ENCODE assay signal across 8 cellular contexts in genomic region chr4:125314676-125315570, GRCh38. TPM values are rescaled to one million over a fixed set of nuclear protein-coding genes. Genes with fewer than 3 reads are reported as not detected.
DNase-seq lines count a peak whose midpoint lies in the region; FAIRE-seq and TF ChIP-seq lines count a peak whose summit lies in the region.

Gene FAT4, plus strand, starts transcription at chr4:125314955. Its CDS starts 1,457 bp downstream, at chr4:125316412.

- no peaks in the 10 kb centered on the region for H3F3A ChIP-seq in Loucy (ENCODE audit: low read depth)

- H3K27me3 ChIP-seq in Loucy (ENCODE audit: insufficient read depth, low read length, poor library complexity, severe bottlenecking) (no peaks in the 10 kb centered on the region), breast epithelium (peaks cover 0 to 12% of the 10 kb centered on the region in 2 donors), iPS DF 6.9 (ENCODE audit: control insufficient read depth, insufficient read depth, low read length) (peaks cover 10% of the 10 kb centered on the region; the same call in 1 of the 2 replicates)

- H3K4me3 ChIP-seq in HEK293 (ENCODE audit: low read depth, low read length) (peak within 1 kb of the TSS; percentile 81), Loucy (ENCODE audit: low read length, poor library complexity, severe bottlenecking) (peak within 1 kb of the TSS; percentile 76), breast epithelium (peak within 1 kb of the TSS; percentile 77 to 88 (median 81)), iPS DF 6.9 (ENCODE audit: low read length) (peak within 1 kb of the TSS; percentile 67)

- no peak within 1 kb of the TSS for H3K9ac ChIP-seq in Loucy (ENCODE audit: low read depth, low read length, poor library complexity, severe bottlenecking)

- no CpG with 5 or more reads among the region's 68 CpGs for WGBS in iPS DF 6.9 (ENCODE audit: insufficient coverage, insufficient read length)

- peak; percentile 71 for FAIRE-seq in GM12891 (lab: Jason Lieb, UNC)

- POLR2A ChIA-PET in HEK293 (lab: Yijun Ruan, JAX) = interaction anchor here (0.7 to 1.6 kb wide), 6 partner anchors 9 to 598 kb away, joined by 3 to 7 read pairs (median 3); no protein-coding TSS in a partner anchor

- H2AFZ ChIP-seq in Loucy (ENCODE audit: low read length) = peak within 1 kb of the TSS; percentile 91

- DNase-seq in GM12891 (ENCODE audit: insufficient read length, low spot score) (peak; percentile 53), SK-N-DZ (ENCODE audit: low spot score) (peak; percentile 84), breast epithelium (ENCODE audit: low spot score in 2 of 2) (peak; percentile 85 to 88), iPS DF 6.9 (ENCODE audit: low read depth, low spot score) (no peak), putamen (ENCODE audit: low spot score) (peak; percentile 93), RKO (ENCODE audit: low spot score) (no peak)

- no peaks in the 10 kb centered on the region for H3K9me2 ChIP-seq in Loucy (replicated peaks; ENCODE audit: low read depth, low read length)

- H3K79me2 ChIP-seq in Loucy (ENCODE audit: insufficient read depth, low read length) = no peaks in the 10 kb centered on the region

- H3K9me3 ChIP-seq in HEK293 (ENCODE audit: control insufficient read depth, insufficient read depth, low read depth, low read length) = no peaks in the 10 kb centered on the region
- H3K9me3 ChIP-seq in Loucy (ENCODE audit: insufficient read depth, low read depth, low read length) = no peaks in the 10 kb centered on the region
- H3K9me3 ChIP-seq in breast epithelium = no peaks in the 10 kb centered on the region
- no peaks in the 10 kb centered on the region for H3K9me3 ChIP-seq in iPS DF 6.9 (ENCODE audit: control insufficient read depth, insufficient read depth, low read length)

- TF ChIP-seq POLR2A in GM12891 (IDR thresholded peaks at IDR 0.05; ENCODE audit: low read depth, low read length) (no peak), breast epithelium (IDR thresholded peaks at IDR 0.05) (peak; percentile 23)

- TF ChIP-seq CTCF in HEK293 (tag by site-specific recombination; IDR thresholded peaks at IDR 0.05) (peak; percentile 64), Loucy (conservative IDR thresholded peaks at IDR 0.05; ENCODE audit: low read length) (no peak), breast epithelium (IDR thresholded peaks at IDR 0.05) (peak in 1 of 3 donors; percentile 9)

- H3K4me1 ChIP-seq in HEK293 (ENCODE audit: control insufficient read depth, insufficient read depth, low read length) (peaks cover 6% of the 10 kb centered on the region; the same call in 1 of the 2 replicates), Loucy (ENCODE audit: insufficient read depth, low read length, poor library complexity, severe bottlenecking) (no peaks in the 10 kb centered on the region), breast epithelium (peaks cover 5 to 7% of the 10 kb centered on the region in 2 donors), iPS DF 6.9 (ENCODE audit: control insufficient read depth, insufficient read depth, low read length) (peaks cover 3% of the 10 kb centered on the region; the same call in 1 of the 2 replicates)

- H3K36me3 ChIP-seq in HEK293 (ENCODE audit: control insufficient read depth in 2 of 2, insufficient read depth in 1 of 2, low read length in 2 of 2) (peaks cover 0 to 17% of the 10 kb centered on the region in 2 experiments; a peak in 1 of 3 replicates), Loucy (ENCODE audit: insufficient read depth, low read length) (no peaks in the 10 kb centered on the region), breast epithelium (no peaks in the 10 kb centered on the region), iPS DF 6.9 (ENCODE audit: control insufficient read depth, insufficient read depth, low read length) (no peaks in the 10 kb centered on the region)

- H3K4me2 ChIP-seq in Loucy (ENCODE audit: low read depth, low read length, poor library complexity, severe bottlenecking) = peak within 1 kb of the TSS; percentile 69

- H3K27ac ChIP-seq in HEK293 (ENCODE audit: extremely low read depth, low read depth, low read length) (peak within 1 kb of the TSS; percentile 87), breast epithelium (peak within 1 kb of the TSS; percentile 84 to 91), iPS DF 6.9 (ENCODE audit: low read length) (no peak within 1 kb of the TSS)

- CTCF ChIA-PET in HEK293 (lab: Yijun Ruan, JAX) = interaction anchor here (0.5 to 1.7 kb wide), 7 partner anchors 119 to 663 kb away, joined by 3 to 4 read pairs (median 3); no protein-coding TSS in a partner anchor

- no peaks in the 10 kb centered on the region for H4K20me1 ChIP-seq in Loucy (ENCODE audit: insufficient read depth, low read length, poor library complexity, severe bottlenecking)

- intact Hi-C loops in breast epithelium (cut with DNase I; ENCODE audit: low total_unique reads) = no loop called here

TF ChIP-seq in GM12891, 5 proteins besides CTCF, POLR2A, EP300 and RAD21:
- TF ChIP-seq POLR2AphosphoS5 (IDR thresholded peaks at IDR 0.05; ENCODE audit: low read depth, low read length) = no peak
- TF ChIP-seq PAX5 (IDR thresholded peaks at IDR 0.05; ENCODE audit: insufficient read depth, low read length, severe bottlenecking) = no peak
- TF ChIP-seq POU2F2 (IDR thresholded peaks at IDR 0.05; ENCODE audit: low read depth, low read length) = no peak
- TF ChIP-seq TAF1 (IDR thresholded peaks at IDR 0.05; ENCODE audit: low read depth, low read length) = no peak
- TF ChIP-seq SPI1 (IDR thresholded peaks at IDR 0.05; ENCODE audit: low read depth, low read length) = no peak

TF ChIP-seq in HEK293, 187 proteins besides CTCF, POLR2A, EP300 and RAD21 (continues in another document):
- TF ChIP-seq ZSCAN30 (tag by site-specific recombination; IDR thresholded peaks at IDR 0.05) (no peak), ZNF175 (tag by site-specific recombination; IDR thresholded peaks at IDR 0.05) (no peak), SP3 (tag by site-specific recombination; IDR thresholded peaks at IDR 0.05) (peak; percentile 84), KLF9 (tag by site-specific recombination; IDR thresholded peaks at IDR 0.05; ENCODE audit: low read depth) (peak; percentile 74), MYNN (tag by site-specific recombination; IDR thresholded peaks at IDR 0.05; ENCODE audit: borderline replicate concordance) (0 out of 2 replicates have a peak, but pooled peaks have one; percentile 22), ZNF623 (tag by site-specific recombination; IDR thresholded peaks at IDR 0.05) (0 out of 2 replicates have a peak, but pooled peaks have one; percentile 8), ZEB2 (tag by site-specific recombination; IDR thresholded peaks at IDR 0.05) (peak; percentile 91), OVOL3 (tag by site-specific recombination; IDR thresholded peaks at IDR 0.05) (no peak), ZNF169 (tag by site-specific recombination; IDR thresholded peaks at IDR 0.05) (peak; percentile 56; the same call in 1 of the 2 replicates), BCL11B (tag by site-specific recombination; IDR thresholded peaks at IDR 0.05; ENCODE audit: low read depth) (peak; percentile 90), GLI4 (tag by site-specific recombination; IDR thresholded peaks at IDR 0.05) (peak; percentile 99), ZNF398 (tag by site-specific recombination; IDR thresholded peaks at IDR 0.05) (peak; percentile 98), ZNF324 (tag by site-specific recombination; IDR thresholded peaks at IDR 0.05) (peak; percentile 91; the same call in 1 of the 2 replicates), EGR2 (tag by site-specific recombination; IDR thresholded peaks at IDR 0.05; ENCODE audit: low read depth) (peak; percentile 73), ZNF426 (tag by site-specific recombination; IDR thresholded peaks at IDR 0.05) (no peak), ZNF639 (tag by site-specific recombination; IDR thresholded peaks at IDR 0.05) (peak; percentile 76; the same call in 1 of the 2 replicates), ZNF174 (tag by site-specific recombination; IDR thresholded peaks at IDR 0.05) (no peak)
- TF ChIP-seq, protein P1, sequence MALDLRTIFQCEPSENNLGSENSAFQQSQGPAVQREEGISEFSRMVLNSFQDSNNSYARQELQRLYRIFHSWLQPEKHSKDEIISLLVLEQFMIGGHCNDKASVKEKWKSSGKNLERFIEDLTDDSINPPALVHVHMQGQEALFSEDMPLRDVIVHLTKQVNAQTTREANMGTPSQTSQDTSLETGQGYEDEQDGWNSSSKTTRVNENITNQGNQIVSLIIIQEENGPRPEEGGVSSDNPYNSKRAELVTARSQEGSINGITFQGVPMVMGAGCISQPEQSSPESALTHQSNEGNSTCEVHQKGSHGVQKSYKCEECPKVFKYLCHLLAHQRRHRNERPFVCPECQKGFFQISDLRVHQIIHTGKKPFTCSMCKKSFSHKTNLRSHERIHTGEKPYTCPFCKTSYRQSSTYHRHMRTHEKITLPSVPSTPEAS (tag by site-specific recombination; IDR thresholded peaks at IDR 0.05) = peak; percentile 98

RNA-seq across cellular contexts. Expression of gene FAT4, which starts in this region (rescaled TPM):
- polyA plus RNA-seq in GM12891 (2012; ENCODE audit: low read depth, missing spikeins) = not detected
- polyA plus RNA-seq in SK-N-DZ (2014; cell fraction: cytosol; rRNA removed) = 0.63 and 0.66 TPM in 2 replicates
- polyA plus RNA-seq in SK-N-DZ (2014; cell fraction: nucleus; rRNA removed) = 0.31 and 0.52 TPM in 2 replicates
- 10 to 100 TPM; 10.7 to 25.1 (median 13.4) TPM for total RNA-seq in breast epithelium

Comparison
In these comparisons a context has a peak if more than half of its experiments do, and no peak if none do; other contexts are left out.
1. DNase-seq: peak in GM12891 (single experiment), SK-N-DZ (single experiment), breast epithelium (2 of 2) and putamen (single experiment); none in iPS DF 6.9 (single experiment) and RKO (single experiment).
2. Peak in every context shown above with its lines, with median percentiles within 50 percentile points of each other: H3K4me3 ChIP-seq.